Comparison of ENCODE assay signal across 15 cellular contexts in the genomic region with DNA sequence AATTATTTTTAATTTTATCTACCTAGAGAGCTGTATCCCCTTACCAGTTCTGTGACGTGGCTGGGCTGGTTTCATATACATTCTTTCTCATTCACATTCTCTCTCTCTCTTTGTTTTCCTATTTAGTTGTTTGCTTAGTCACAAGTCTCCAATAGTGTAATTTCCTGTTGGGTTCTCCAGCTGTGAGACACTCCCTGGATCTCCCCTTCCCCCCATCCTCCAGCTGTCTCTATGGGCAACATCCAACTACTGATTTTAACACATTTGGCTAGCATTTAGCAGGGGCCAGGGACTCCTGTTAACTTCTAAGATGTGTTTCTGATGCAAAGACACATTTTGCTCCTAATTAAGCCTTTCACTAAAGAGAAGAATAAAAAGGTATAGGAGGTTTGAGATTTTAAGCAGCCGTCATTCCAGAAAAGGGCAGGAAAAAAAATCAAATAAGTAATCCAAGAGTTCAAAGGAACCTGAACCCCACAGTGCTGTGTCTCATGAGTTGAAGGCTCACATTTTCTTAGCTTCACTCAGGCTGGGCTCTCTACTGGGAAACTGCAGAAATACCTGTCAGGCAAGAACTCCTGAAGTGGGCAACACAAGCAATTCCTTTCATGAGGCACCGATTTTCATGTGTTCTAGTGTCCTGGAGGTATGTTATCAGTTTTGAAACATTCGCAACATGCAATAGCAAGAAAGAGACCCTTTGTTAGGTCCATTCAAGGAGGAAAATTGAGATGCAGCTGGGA.
DNase-seq lines count a peak whose midpoint lies in the region; TF ChIP-seq lines count a peak whose summit lies in the region.
"Had no signal": no experiment of that assay in that cellular context is flagged by ENCODE, and none has a peak within 500 bp of the region (broad histone marks: within the 10 kb centered on the region; RNA-seq: fewer than 3 reads in every experiment).

No MANE protein-coding gene starts in this region.

- H3K27me3 Mint-ChIP-seq in H9 (ENCODE audit: low read depth) (no peaks in the 10 kb centered on the region), neural progenitor cell (ENCODE audit: insufficient read depth, low read depth) (peaks cover 2% of the 10 kb centered on the region)
- H3K27me3 Mint-ChIP-seq: CD4-positive, alpha-beta T cell had no signal

- H3K36me3 Mint-ChIP-seq in H9 (ENCODE audit: insufficient read depth in 1 of 3, low read depth in 3 of 3) (peaks cover 0 to 1% (median 0%) of the 10 kb centered on the region in 3 experiments; a peak in 1 of 7 replicates), neural progenitor cell (no peaks in the 10 kb centered on the region)

- H3K9me3 ChIP-seq in H9 (ENCODE audit: control insufficient read depth, low read depth, low read length) (no peaks in the 10 kb centered on the region), neural progenitor cell (ENCODE audit: low read depth) (no peaks in the 10 kb centered on the region), ascending aorta (no peaks in the 10 kb centered on the region)
- H3K9me3 ChIP-seq: colonic mucosa had no signal

- no peak overlapping the region for H2BK15ac ChIP-seq in H9 (ENCODE audit: low read depth, low read length)

- H3K4me2 ChIP-seq in H9 (ENCODE audit: insufficient read depth, insufficient read length, low read length) (peak overlapping the region; percentile 8), neural progenitor cell (peak overlapping the region; percentile 23)
- H3K4me2 ChIP-seq: KMS-11 had no signal

- H3K79me2 ChIP-seq in H9 (ENCODE audit: insufficient read depth, low read length): no peaks in the 10 kb centered on the region
- no peaks in the 10 kb centered on the region for H3K79me2 ChIP-seq in neural progenitor cell (ENCODE audit: low read depth)

- H4K8ac ChIP-seq in H9 (replicated peaks; ENCODE audit: insufficient read length, low read depth, low read length): no peak overlapping the region

- no CpG with 5 or more reads among the region's 4 CpGs for WGBS in H9 (ENCODE audit: extremely low coverage, insufficient read length, low lambda C conversion rate)

- H3K4me3 ChIP-seq in neural progenitor cell (no peak overlapping the region), ascending aorta (no peak overlapping the region)
- H3K4me3 ChIP-seq: colonic mucosa had no signal

- H2BK5ac ChIP-seq in H9 (ENCODE audit: insufficient read length, low read length): peak overlapping the region; percentile 3

- H3K14ac ChIP-seq in H9 (ENCODE audit: insufficient read depth, low read length): peak overlapping the region; percentile 16; the same call in 1 of the 2 replicates

- no peaks in the 10 kb centered on the region for H3K9me3 Mint-ChIP-seq in H9
- no peaks in the 10 kb centered on the region for H3K9me3 Mint-ChIP-seq in neural progenitor cell
- H3K9me3 Mint-ChIP-seq: CD4-positive, alpha-beta T cell had no signal

- H3K9ac ChIP-seq in H9 (ENCODE audit: extremely low read depth, insufficient read length, low read length) (peak overlapping the region; percentile 43), neural progenitor cell (no peak overlapping the region)
- H3K9ac ChIP-seq: KMS-11 had no signal

- H2BK20ac ChIP-seq in H9 (ENCODE audit: low read depth, low read length, poor library complexity, severe bottlenecking): no peak overlapping the region

- intact Hi-C loops in ascending aorta (cut with DNase I): no loop called here

- H2AFZ ChIP-seq in H9 (ENCODE audit: low read length): no peak overlapping the region
- H2AFZ ChIP-seq in neural progenitor cell (replicated peaks): peak overlapping the region; percentile 17

- H3K27me3 ChIP-seq in H9 (ENCODE audit: insufficient read depth, low read length) (no peaks in the 10 kb centered on the region), neural progenitor cell (no peaks in the 10 kb centered on the region), ascending aorta (no peaks in the 10 kb centered on the region)
- H3K27me3 ChIP-seq: colonic mucosa had no signal

- no peak for TF ChIP-seq CTCF in H9 (conservative IDR thresholded peaks at IDR 0.05)
- TF ChIP-seq CTCF in neural progenitor cell (IDR thresholded peaks at IDR 0.05): no peak
- TF ChIP-seq CTCF in ascending aorta (IDR thresholded peaks at IDR 0.05): no peak

- H4K20me1 ChIP-seq in H9 (ENCODE audit: control insufficient read depth, insufficient read depth, insufficient read length) (no peaks in the 10 kb centered on the region), neural progenitor cell (ENCODE audit: low read depth) (no peaks in the 10 kb centered on the region)

- H4K5ac ChIP-seq in H9 (ENCODE audit: insufficient read length, low read depth, low read length): no peak overlapping the region

- H3F3A ChIP-seq in neural progenitor cell (ENCODE audit: low read depth): no peaks in the 10 kb centered on the region

- H2BK12ac ChIP-seq in H9 (ENCODE audit: insufficient read length, low read depth, low read length): peak overlapping the region; percentile 69

- H4K91ac ChIP-seq in H9 (ENCODE audit: insufficient read length, low read depth, low read length): no peak overlapping the region

- H3K79me1 ChIP-seq in H9 (ENCODE audit: insufficient read depth, low read depth, low read length, poor library complexity, severe bottlenecking): no peaks in the 10 kb centered on the region

- no peaks in the 10 kb centered on the region for H3K23me2 ChIP-seq in H9 (ENCODE audit: insufficient read length, low read depth, low read length, poor library complexity, severe bottlenecking)

- H3K36me3 ChIP-seq in neural progenitor cell: no peaks in the 10 kb centered on the region
- no peaks in the 10 kb centered on the region for H3K36me3 ChIP-seq in ascending aorta
- H3K36me3 ChIP-seq: colonic mucosa had no signal

- peak overlapping the region; percentile 77 for H3K18ac ChIP-seq in H9 (ENCODE audit: insufficient read length, low read depth, low read length)

- peak overlapping the region; percentile 98 for H3K27ac ChIP-seq in H9 (ENCODE audit: insufficient read length, low read depth, low read length)
- peak overlapping the region; percentile 88 for H3K27ac ChIP-seq in epithelial cell of prostate
- no peak overlapping the region for H3K27ac ChIP-seq in neural progenitor cell
- no peak overlapping the region for H3K27ac ChIP-seq in ascending aorta
- H3K27ac ChIP-seq: colonic mucosa, KMS-11 had no signal

- peaks cover 2 to 3% of the 10 kb centered on the region in 2 experiments; a peak in 3 of 4 replicates for H3K4me1 Mint-ChIP-seq in H9
- peaks cover 4% of the 10 kb centered on the region for H3K4me1 Mint-ChIP-seq in neural progenitor cell

- DNase-seq in H9 (peak; percentile 77), NCI-H748 (lab: John Stamatoyannopoulos, UW; ENCODE audit: unreplicated experiment) (peak; percentile 97), epithelial cell of prostate (ENCODE audit: low read depth, low spot score) (peak; percentile 87), neural progenitor cell (ENCODE audit: low spot score) (peak; percentile 37), GM03348 (ENCODE audit: low spot score) (no peak), ascending aorta (ENCODE audit: low spot score in 2 of 2) (no peak)
- DNase-seq in NK-92 treated with Interleukin-12 subunit alpha and Interleukin-12 subunit beta, amount 100 ng/mL, for 24 hours (lab: John Stamatoyannopoulos, UW): no peak
- DNase-seq in activated CD4-positive, CD25-positive, alpha-beta regulatory T cell treated with anti-CD3 and anti-CD28 coated beads, Interleukin-2, amount 50 U/mL, for 72 hours: no peak
- DNase-seq: activated CD4-positive, alpha-beta T cell treated with anti-CD3 and anti-CD28 coated beads, Interleukin-2, amount 50 U/mL, for 48 hours; activated naive CD4-positive, alpha-beta T cell; CD4-positive, alpha-beta T cell; colonic mucosa; glutamatergic neuron; T-helper 1 cell had no signal

- peaks cover 14% of the 10 kb centered on the region for H3K4me1 ChIP-seq in H9 (ENCODE audit: insufficient read depth, low read length)
- peaks cover 12% of the 10 kb centered on the region for H3K4me1 ChIP-seq in neural progenitor cell
- H3K4me1 ChIP-seq in ascending aorta: no peaks in the 10 kb centered on the region
- H3K4me1 ChIP-seq: colonic mucosa had no signal

- H2AK5ac ChIP-seq in H9 (ENCODE audit: insufficient read length, low read length): peak overlapping the region; percentile 28

- H3K23ac ChIP-seq in H9 (ENCODE audit: insufficient read length, low read depth, low read length): no peak overlapping the region

- H3K56ac ChIP-seq in H9 (ENCODE audit: insufficient read length, low read depth, low read length): no peak overlapping the region

- peak overlapping the region; percentile 8 for H2BK120ac ChIP-seq in H9 (ENCODE audit: low read depth, low read length, poor library complexity, severe bottlenecking)

- no peak overlapping the region for H3K4me3 Mint-ChIP-seq in H9
- H3K4me3 Mint-ChIP-seq in neural progenitor cell: no peak overlapping the region
- H3K4me3 Mint-ChIP-seq: CD4-positive, alpha-beta T cell had no signal

- no peak overlapping the region for H3K4ac ChIP-seq in H9 (ENCODE audit: low read depth, low read length)

- H3K27ac Mint-ChIP-seq in H9 (no peak overlapping the region), neural progenitor cell (no peak overlapping the region)
- H3K27ac Mint-ChIP-seq: CD4-positive, alpha-beta T cell had no signal

- peak overlapping the region; percentile 54 for H3T11ph ChIP-seq in H9 (ENCODE audit: low read length)

Comparison
In these comparisons a context has a peak if more than half of its experiments do, and no peak if none do; other contexts are left out.
1. DNase-seq: peak in H9 (single experiment), NCI-H748 (single experiment), epithelial cell of prostate (single experiment) and neural progenitor cell (single experiment); none in NK-92 treated with Interleukin-12 subunit alpha and Interleukin-12 subunit beta, amount 100 ng/mL, for 24 hours (single experiment), activated CD4-positive, CD25-positive, alpha-beta regulatory T cell treated with anti-CD3 and anti-CD28 coated beads, Interleukin-2, amount 50 U/mL, for 72 hours (single experiment), GM03348 (single experiment) and ascending aorta (0 of 2).
2. H3K27ac ChIP-seq: peak in H9 (single experiment) and epithelial cell of prostate (single experiment); none in neural progenitor cell (single experiment) and ascending aorta (0 of 2).